In the genomic region with DNA sequence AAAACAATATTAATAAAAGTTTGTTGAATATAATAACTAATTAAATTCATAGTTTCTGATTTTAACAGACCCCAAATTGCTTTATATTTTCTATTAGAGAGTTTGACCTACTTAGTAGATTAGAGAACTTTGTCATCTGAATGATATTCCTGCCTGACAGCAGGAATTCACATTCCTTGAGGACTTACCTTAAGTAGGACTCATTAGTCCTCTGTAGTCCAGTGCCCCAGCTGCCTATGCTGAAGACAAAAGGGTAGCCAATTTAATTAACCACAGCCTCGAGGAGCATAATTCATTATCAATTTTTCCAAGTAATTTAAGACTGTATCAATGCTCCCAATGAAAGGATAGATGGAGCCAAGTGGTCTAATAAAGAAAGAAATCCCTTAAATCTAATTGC, we compare ENCODE assay signal across 16 cellular contexts.
DNase-seq lines count a peak whose midpoint lies in the region; ATAC-seq, FAIRE-seq and TF ChIP-seq lines count a peak whose summit lies in the region.
"Had no signal": no experiment of that assay in that cellular context is flagged by ENCODE, and none has a peak within 500 bp of the region (broad histone marks: within the 10 kb centered on the region; RNA-seq: fewer than 3 reads in every experiment).

No MANE protein-coding gene starts in this region.

- no peak overlapping the region for H3K14ac ChIP-seq in H1 (ENCODE audit: insufficient read length)

- FAIRE-seq in H1 (lab: Jason Lieb, UNC) = no peak
- FAIRE-seq: GM19239 had no signal

- DNase-seq in NCI-H146 (lab: John Stamatoyannopoulos, UW) = peak; percentile 92
- peak; percentile 11 for DNase-seq in NCI-H524 treated with DMSO at 0.1 percent for 48 hours (lab: John Stamatoyannopoulos, UW)
- no peak for DNase-seq in H1 (ENCODE audit: low read depth in 1 of 2, low spot score in 2 of 2)
- peak; percentile 93 for DNase-seq in retinal pigment epithelial cell (ENCODE audit: low read depth)
- no peak for DNase-seq in EL
- no peak for DNase-seq in NCI-H2081 (lab: John Stamatoyannopoulos, UW)
- DNase-seq: CD8-positive, alpha-beta T cell; GDM1; Karpas-422; NCI-H1930; NCI-H2171 treated with DMSO at 0.1 percent for 48 hours; Peyer's patch had no signal

- TF ChIP-seq POLR2A in H1 (IDR thresholded peaks at IDR 0.05; ENCODE audit: control extremely low read depth in 1 of 2, low read depth in 2 of 2, low read length in 2 of 2) = no peak

- no peak for TF ChIP-seq RAD21 in H1 (IDR thresholded peaks at IDR 0.05 in 1 of 2, conservative IDR thresholded peaks at IDR 0.05 in 1 of 2; ENCODE audit: low read depth in 2 of 2, low read length in 2 of 2)

- H3K18ac ChIP-seq in H1 (ENCODE audit: extremely low read depth, low read length) = no peak overlapping the region

- no peak overlapping the region for H2BK120ac ChIP-seq in H1 (replicated peaks; ENCODE audit: low read depth, low read length)

- H4K20me1 ChIP-seq in H1 (replicated peaks in 1 of 2; ENCODE audit: control insufficient read depth in 1 of 2, insufficient read depth in 2 of 2, low read length in 2 of 2) = no peaks in the 10 kb centered on the region
- H4K20me1 ChIP-seq: BLaER1 treated with 17β-estradiol and CSF1 and Interleukin-3, amounts not matched to agents 10 nM and 100 nM had no signal

- H2BK20ac ChIP-seq in H1 (ENCODE audit: low read length) = no peak overlapping the region

- no peaks in the 10 kb centered on the region for H3K27me3 ChIP-seq in H1 (replicated peaks in 1 of 4; ENCODE audit: control insufficient read depth in 3 of 4, extremely low read depth in 1 of 4, insufficient read depth in 3 of 4, low read length in 3 of 4)
- H3K27me3 ChIP-seq: BLaER1 treated with 17β-estradiol and CSF1 and Interleukin-3, amounts not matched to agents 10 nM and 100 nM; Peyer's patch; SJSA1 had no signal

- H3K23me2 ChIP-seq in H1 (ENCODE audit: low read depth, low read length) = no peaks in the 10 kb centered on the region; the same call in 1 of the 2 replicates

- no peaks in the 10 kb centered on the region for H3K36me3 ChIP-seq in H1 (ENCODE audit: control insufficient read depth in 2 of 4, insufficient read depth in 4 of 4, low read length in 3 of 4)
- H3K36me3 ChIP-seq: BLaER1 treated with 17β-estradiol and CSF1 and Interleukin-3, amounts not matched to agents 10 nM and 100 nM; Peyer's patch; SJSA1 had no signal

- no peak overlapping the region for H3K23ac ChIP-seq in H1 (ENCODE audit: insufficient read length)

- no peak overlapping the region for H2BK12ac ChIP-seq in H1 (ENCODE audit: low read depth, low read length)

- H3K56ac ChIP-seq in H1 (replicated peaks; ENCODE audit: insufficient read length, low read depth, low read length) = no peak overlapping the region

- WGBS in H1 (ENCODE audit: extremely low coverage in 1 of 2, insufficient coverage in 1 of 2, insufficient read length in 1 of 2, insufficient replicate concordance in 2 of 2, low coverage in 1 of 2, low lambda C conversion rate in 2 of 2, missing lambda C conversion rate in 1 of 2), 2 experiments = 85% methylated on average over 1 of the region's 1 CpG; no CpG with 5 or more reads in 1 of the 2 experiments

- no peak overlapping the region for H2AFZ ChIP-seq in H1 (ENCODE audit: low read length)

- CTCF ChIA-PET in H1 (lab: Charles Lee; ENCODE audit: partially characterized antibody) = no interaction called here

- no peak overlapping the region for H3K4ac ChIP-seq in H1 (replicated peaks; ENCODE audit: insufficient read length, low read depth, low read length)

- H3K9me3 ChIP-seq in H1 (ENCODE audit: insufficient read depth in 2 of 2, low read depth in 1 of 2, low read length in 1 of 2) = no peaks in the 10 kb centered on the region
- H3K9me3 ChIP-seq: BLaER1 treated with 17β-estradiol and CSF1 and Interleukin-3, amounts not matched to agents 10 nM and 100 nM; Peyer's patch; SJSA1 had no signal

- H3K4me1 ChIP-seq in H1 (replicated peaks in 1 of 4; ENCODE audit: control insufficient read depth in 3 of 4, insufficient read depth in 4 of 4, low read length in 3 of 4) = peaks cover 0 to 2% (median 1%) of the 10 kb centered on the region in 4 experiments; a peak in 1 of 7 replicates
- H3K4me1 ChIP-seq: Peyer's patch, SJSA1 had no signal

- no peak overlapping the region for H4K8ac ChIP-seq in H1 (ENCODE audit: extremely low read depth, insufficient read depth, low read length)

- H4K91ac ChIP-seq in H1 (replicated peaks; ENCODE audit: insufficient read length, low read length) = no peak overlapping the region

- H3K79me1 ChIP-seq in H1 (ENCODE audit: low read depth, low read length) = no peaks in the 10 kb centered on the region

- no peak overlapping the region for H2BK15ac ChIP-seq in H1 (ENCODE audit: low read length)

- H2BK5ac ChIP-seq in H1 (ENCODE audit: low read depth, low read length) = no peak overlapping the region

- TF ChIP-seq EP300 in H1 (IDR thresholded peaks at IDR 0.05; ENCODE audit: borderline replicate concordance in 1 of 2, low read depth in 2 of 2, low read length in 2 of 2) = no peak

- POLR2A ChIA-PET in H1 (lab: Charles Lee; ENCODE audit: partially characterized antibody) = no interaction called here

- no peaks in the 10 kb centered on the region for H3K79me2 ChIP-seq in H1 (ENCODE audit: control insufficient read depth in 1 of 2, insufficient read depth in 2 of 2, low read length in 2 of 2)

- H4K5ac ChIP-seq in H1 (ENCODE audit: insufficient read length, low read depth, low read length) = no peak overlapping the region

- no peak overlapping the region for H3K9ac ChIP-seq in H1 (replicated peaks in 1 of 4; ENCODE audit: extremely low read depth in 1 of 4, low read depth in 3 of 4, low read length in 3 of 4)
- H3K9ac ChIP-seq: BLaER1 treated with 17β-estradiol and CSF1 and Interleukin-3, amounts not matched to agents 10 nM and 100 nM had no signal

- H2AK5ac ChIP-seq in H1 (ENCODE audit: low read depth, low read length) = no peak overlapping the region

- H3K4me3 ChIP-seq in H1 (ENCODE audit: extremely low read depth in 1 of 4, insufficient read depth in 2 of 4, low read depth in 3 of 4, low read length in 4 of 4) (no peak overlapping the region), retinal pigment epithelial cell (ENCODE audit: low read length) (no peak overlapping the region)
- H3K4me3 ChIP-seq: BLaER1 treated with 17β-estradiol and CSF1 and Interleukin-3, amounts not matched to agents 10 nM and 100 nM; Peyer's patch; SJSA1 had no signal

- H3K27ac ChIP-seq in H1 (ENCODE audit: low read depth, low read length) = no peak overlapping the region
- H3K27ac ChIP-seq: BLaER1 treated with 17β-estradiol and CSF1 and Interleukin-3, amounts not matched to agents 10 nM and 100 nM; Peyer's patch; SJSA1 had no signal

- ATAC-seq in GM18498 (IDR thresholded peaks at IDR 0.05; ENCODE audit: unreplicated experiment) = no peak
- ATAC-seq: CD8-positive, alpha-beta T cell had no signal

- H3K4me2 ChIP-seq in H1 (ENCODE audit: insufficient read depth in 1 of 2, low read depth in 2 of 2, low read length in 2 of 2) = no peak overlapping the region
- H3K4me2 ChIP-seq: BLaER1 treated with 17β-estradiol and CSF1 and Interleukin-3, amounts not matched to agents 10 nM and 100 nM had no signal

- no peak for TF ChIP-seq CTCF in H1 (IDR thresholded peaks at IDR 0.05; ENCODE audit: control extremely low read depth in 1 of 3, insufficient read depth in 1 of 3, low read depth in 1 of 3, low read length in 3 of 3)
- no peak for TF ChIP-seq CTCF in retinal pigment epithelial cell (conservative IDR thresholded peaks at IDR 0.05; ENCODE audit: low read depth, low read length)

TF ChIP-seq in H1, 55 proteins besides CTCF, POLR2A, EP300 and RAD21:
- TF ChIP-seq BCL11A (IDR thresholded peaks at IDR 0.05; ENCODE audit: low read depth in 2 of 2, low read length in 2 of 2) (no peak), TEAD4 (IDR thresholded peaks at IDR 0.05; ENCODE audit: low read depth, low read length) (peak; percentile 41; the same call in 1 of the 2 replicates)

Comparison
In these comparisons a context has a peak if more than half of its experiments do, and no peak if none do; other contexts are left out.
1. DNase-seq: peak in NCI-H146 (single experiment), NCI-H524 treated with DMSO at 0.1 percent for 48 hours (single experiment) and retinal pigment epithelial cell (single experiment); none in H1 (0 of 2), EL (single experiment) and NCI-H2081 (0 of 2).